18 cellular contexts compared by ENCODE assay signal in genomic region chr17:82832881-82833475, GRCh38. TPM values are rescaled to one million over a fixed set of nuclear protein-coding genes. Genes with fewer than 3 reads are reported as not detected.
"Had no signal": no experiment of that assay in that cellular context is flagged by ENCODE, and none has a peak within 500 bp of the region (broad histone marks: within the 10 kb centered on the region; RNA-seq: fewer than 3 reads in every experiment).

No MANE protein-coding gene starts in this region.

- H3K27me3 ChIP-seq: body of pancreas had no signal

- H3K9me3 Mint-ChIP-seq: activated naive CD4-positive, alpha-beta T cell treated with anti-CD3 and anti-CD28 coated beads, Interleukin-2, amount 50 U/mL, for 72 hours; activated T-helper 2 cell treated with anti-CD3 and anti-CD28 coated beads, Interferon-gamma antibody, Interleukin-2, Interleukin-4, amounts not matched to agents 10 μg/mL and 5 μg/mL and 100 μg/mL, durations not matched to agents 14 hours and 24 hours and 36 hours; central memory CD8-positive, alpha-beta T cell; natural killer cell; stimulated activated naive B cell treated with anti-CD40 and anti-IgM and Interleukin-4, amounts not matched to agents 10 μg/mL and 1 μg/mL and 100 μg/mL, for 72 hours had no signal

- H3K27ac ChIP-seq: body of pancreas, VCaP had no signal

- H3K27me3 Mint-ChIP-seq: activated CD4-positive, alpha-beta T cell treated with anti-CD3 and anti-CD28 coated beads for 36 hours; central memory CD8-positive, alpha-beta T cell; stimulated activated naive B cell treated with anti-CD40 and anti-IgM and Interleukin-4, amounts not matched to agents 10 μg/mL and 1 μg/mL and 100 μg/mL, for 72 hours had no signal

- H3K4me1 Mint-ChIP-seq: activated CD4-positive, alpha-beta T cell treated with anti-CD3 and anti-CD28 coated beads for 36 hours had no signal

- H3K4me3 Mint-ChIP-seq: activated CD4-positive, alpha-beta T cell treated with anti-CD3 and anti-CD28 coated beads for 36 hours; central memory CD8-positive, alpha-beta T cell; natural killer cell; stimulated activated naive B cell treated with anti-CD40 and anti-IgM and Interleukin-4, amounts not matched to agents 10 μg/mL and 1 μg/mL and 100 μg/mL, for 72 hours had no signal

- ATAC-seq: activated CD4-positive, alpha-beta T cell treated with anti-CD3 and anti-CD28 coated beads for 36 hours; activated naive CD4-positive, alpha-beta T cell treated with anti-CD3 and anti-CD28 coated beads, Interleukin-2, amount 50 U/mL, for 72 hours; body of pancreas; left colon; natural killer cell; stimulated activated naive B cell treated with anti-CD40 and anti-IgM and Interleukin-4, amounts not matched to agents 10 μg/mL and 1 μg/mL and 100 μg/mL, for 72 hours had no signal

- H3K36me3 Mint-ChIP-seq: natural killer cell had no signal

- H3K27ac Mint-ChIP-seq: activated CD4-positive, alpha-beta T cell treated with anti-CD3 and anti-CD28 coated beads for 36 hours; activated T-helper 2 cell treated with anti-CD3 and anti-CD28 coated beads, Interferon-gamma antibody, Interleukin-2, Interleukin-4, amounts not matched to agents 10 μg/mL and 5 μg/mL and 100 μg/mL, durations not matched to agents 14 hours and 24 hours and 36 hours; natural killer cell; stimulated activated naive B cell treated with anti-CD40 and anti-IgM and Interleukin-4, amounts not matched to agents 10 μg/mL and 1 μg/mL and 100 μg/mL, for 72 hours had no signal

- H3K9me3 ChIP-seq: body of pancreas, SK-N-SH had no signal

- DNase-seq: activated CD4-positive, alpha-beta T cell treated with anti-CD3 and anti-CD28 coated beads for 36 hours; amniotic stem cell; body of pancreas; effector memory CD4-positive, alpha-beta T cell; natural killer cell; SK-N-SH; stimulated activated CD4-positive, alpha-beta T cell treated with anti-CD3 and anti-CD28 coated beads, Interleukin-1b, Interleukin-23, amount 100 ng/mL, for 48 hours; stimulated activated naive B cell treated with anti-CD40 and anti-IgM and Interleukin-4, amounts not matched to agents 10 μg/mL and 1 μg/mL and 100 μg/mL, for 72 hours; T-helper 1 cell; trophoblast cell had no signal

- H3K4me3 ChIP-seq: body of pancreas, smooth muscle cell had no signal

RNA-seq across cellular contexts. Expression of gene ZNF750, which starts 6.8 kb away (rescaled TPM):
- total RNA-seq: activated CD4-positive, alpha-beta T cell treated with anti-CD3 and anti-CD28 coated beads for 36 hours; activated naive CD4-positive, alpha-beta T cell treated with anti-CD3 and anti-CD28 coated beads, Interleukin-2, amount 50 U/mL, for 72 hours; activated T-helper 2 cell treated with anti-CD3 and anti-CD28 coated beads, Interferon-gamma antibody, Interleukin-2, Interleukin-4, amounts not matched to agents 10 μg/mL and 5 μg/mL and 100 μg/mL, durations not matched to agents 14 hours and 24 hours and 36 hours; body of pancreas; left colon; mucosa of gallbladder; natural killer cell; osteocyte had no signal
- polyA plus RNA-seq: SK-N-SH had no signal
